14 cellular contexts compared by ENCODE assay signal in genomic region chr7:112192236-112193154, GRCh38. TPM values are rescaled to one million over a fixed set of nuclear protein-coding genes. Genes with fewer than 3 reads are reported as not detected.
DNase-seq lines count a peak whose midpoint lies in the region; FAIRE-seq and TF ChIP-seq lines count a peak whose summit lies in the region.
"Had no signal": no experiment of that assay in that cellular context is flagged by ENCODE, and none has a peak within 500 bp of the region (broad histone marks: within the 10 kb centered on the region; RNA-seq: fewer than 3 reads in every experiment).

No MANE protein-coding gene starts in this region.

- H3K4me1 Mint-ChIP-seq in HFFc6 (ENCODE audit: low read depth): peaks cover 30% of the 10 kb centered on the region
- H3K4me1 Mint-ChIP-seq: activated CD4-positive, alpha-beta T cell treated with anti-CD3 and anti-CD28 coated beads, Interleukin-2, amount 10 ng/mL, durations not matched to agents 7 days and 5 days had no signal

- no peak overlapping the region for H3K9ac ChIP-seq in keratinocyte (ENCODE audit: control insufficient read depth, extremely low read depth, insufficient read depth, low read length)

- H3K27ac Mint-ChIP-seq in HFFc6: peak overlapping the region; percentile 66
- H3K27ac Mint-ChIP-seq: activated CD4-positive, alpha-beta T cell treated with anti-CD3 and anti-CD28 coated beads, Interleukin-2, amount 10 ng/mL, durations not matched to agents 7 days and 5 days; CD14-positive monocyte had no signal

- H3K27me3 ChIP-seq in brain microvascular endothelial cell (replicated peaks) (no peaks in the 10 kb centered on the region), keratinocyte (ENCODE audit: control insufficient read depth, extremely low read depth, insufficient read depth, low read length) (no peaks in the 10 kb centered on the region)

- peaks cover 76% of the 10 kb centered on the region for H3K79me2 ChIP-seq in keratinocyte (ENCODE audit: control insufficient read depth, insufficient read depth, low read length)

- H3K36me3 Mint-ChIP-seq in HFFc6 (ENCODE audit: low read depth): peaks cover 5% of the 10 kb centered on the region; the same call in 1 of the 2 replicates
- H3K36me3 Mint-ChIP-seq: CD14-positive monocyte had no signal

- no peak for TF ChIP-seq CTCF in HFFc6 (IDR thresholded peaks at IDR 0.05)
- TF ChIP-seq CTCF in brain microvascular endothelial cell (IDR thresholded peaks at IDR 0.05; ENCODE audit: low read depth, low read length, missing control alignments): no peak
- no peak for TF ChIP-seq CTCF in keratinocyte (optimal IDR thresholded peaks at IDR 0.05 in 1 of 3, IDR thresholded peaks at IDR 0.05 in 1 of 3, conservative IDR thresholded peaks at IDR 0.05 in 1 of 3; ENCODE audit: extremely low read depth in 1 of 3, insufficient read depth in 2 of 3, low read length in 3 of 3)

- dilution Hi-C loops in keratinocyte (cut with MboI; ENCODE audit: extremely low pct_ligation_motif_present, low sequenced_read_pairs): no loop called here

- no peak overlapping the region for H3K4me3 Mint-ChIP-seq in HFFc6
- H3K4me3 Mint-ChIP-seq: activated CD4-positive, alpha-beta T cell treated with anti-CD3 and anti-CD28 coated beads, Interleukin-2, amount 10 ng/mL, durations not matched to agents 7 days and 5 days; CD14-positive monocyte had no signal

- peak; percentile 87 for FAIRE-seq in keratinocyte (lab: Jason Lieb, UNC)

- no peaks in the 10 kb centered on the region for H3K9me3 ChIP-seq in keratinocyte (ENCODE audit: control insufficient read depth, low read depth, low read length)

- H3K27ac ChIP-seq in brain microvascular endothelial cell (peak overlapping the region; percentile 48), keratinocyte (ENCODE audit: control insufficient read depth, insufficient read depth, low read length) (peak overlapping the region; percentile 57)

- no peaks in the 10 kb centered on the region for H3K27me3 Mint-ChIP-seq in HFFc6 (ENCODE audit: insufficient read depth)

- no peaks in the 10 kb centered on the region for H3K9me1 ChIP-seq in keratinocyte (ENCODE audit: control insufficient read depth, extremely low read depth, insufficient read depth, low read length)

- in situ Hi-C loops in brain microvascular endothelial cell (cut with HindIII; ENCODE audit: low pct_ligation_motif_present, low sequenced_read_pairs): no loop called here

- peak; percentile 20 for DNase-seq in 8988T
- peak; percentile 50 for DNase-seq in HFFc6
- DNase-seq in brain microvascular endothelial cell: peak; percentile 72
- no peak for DNase-seq in keratinocyte (ENCODE audit: low read depth, low spot score)
- no peak for DNase-seq in NCI-H1930 (lab: John Stamatoyannopoulos, UW)
- DNase-seq in activated CD8-positive, alpha-beta memory T cell treated with anti-CD3 and anti-CD28 coated beads for 24 hours: no peak
- no peak for DNase-seq in GDM1 (lab: John Stamatoyannopoulos, UW)
- no peak for DNase-seq in anterior cingulate cortex (lab: John Stamatoyannopoulos, UW)
- DNase-seq: activated CD4-positive, alpha-beta T cell treated with anti-CD3 and anti-CD28 coated beads, Interleukin-2, amount 10 ng/mL, durations not matched to agents 7 days and 5 days; amygdala; NCI-H2227 treated with DMSO at 0.1 percent for 48 hours; SIG-M5; stimulated activated naive CD4-positive, alpha-beta T cell treated with Interleukin-2 at 50 U/mL for 16 hours had no signal

- no peak overlapping the region for H3K4me3 ChIP-seq in brain microvascular endothelial cell (ENCODE audit: low read depth, low read length)
- H3K4me3 ChIP-seq in keratinocyte (ENCODE audit: control insufficient read depth in 2 of 3, extremely low read depth in 1 of 3, insufficient read depth in 2 of 3, low read depth in 1 of 3, low read length in 3 of 3): no peak overlapping the region

- peaks cover 21% of the 10 kb centered on the region for H3K4me1 ChIP-seq in keratinocyte (ENCODE audit: control insufficient read depth, extremely low read depth, insufficient read depth, low read length)

- H3K4me2 ChIP-seq in keratinocyte (ENCODE audit: control insufficient read depth, extremely low read depth, insufficient read depth, low read depth, low read length): peak overlapping the region; percentile 64

- no peaks in the 10 kb centered on the region for H4K20me1 ChIP-seq in keratinocyte (ENCODE audit: control insufficient read depth, extremely low read depth, insufficient read depth, low read length)

- H3K36me3 ChIP-seq in brain microvascular endothelial cell (replicated peaks): no peaks in the 10 kb centered on the region
- no peaks in the 10 kb centered on the region for H3K36me3 ChIP-seq in keratinocyte (ENCODE audit: control insufficient read depth in 2 of 2, extremely low read depth in 1 of 2, insufficient read depth in 2 of 2, low read length in 2 of 2)

- H3K9me3 Mint-ChIP-seq in HFFc6: no peaks in the 10 kb centered on the region
- H3K9me3 Mint-ChIP-seq: activated CD4-positive, alpha-beta T cell treated with anti-CD3 and anti-CD28 coated beads, Interleukin-2, amount 10 ng/mL, durations not matched to agents 7 days and 5 days had no signal

- H2AFZ ChIP-seq in keratinocyte (ENCODE audit: control insufficient read depth, low read length): no peak overlapping the region

RNA-seq across cellular contexts. Expression of gene DOCK4, which starts 13.7 kb away (rescaled TPM):
- total RNA-seq in HFFc6 (2021; fragmentation: NEBNext Ultra II Directional; extraction: Animal tissue kit (Norgen Biotek cat#: 25700)): 1 to 10 TPM; 2.2 to 3.9 (median 3.3) TPM
- 6.2 to 18.9 TPM (median 13.9 TPM) in 3 replicates for polyA plus RNA-seq in keratinocyte
- polyA plus RNA-seq in keratinocyte (2011; ENCODE audit: low read depth): 11.2 TPM
- 5.1 and 6.2 TPM in 2 replicates for polyA plus RNA-seq in keratinocyte (2011; cell fraction: cytosol; rRNA removed)
- polyA plus RNA-seq in keratinocyte (2011; cell fraction: nucleus; rRNA removed): 15.0 and 20.8 TPM in 2 replicates
- 1.5 and 12.2 TPM in 2 replicates for polyA plus RNA-seq in keratinocyte (2012; ENCODE audit: low replicate concordance)
- polyA minus RNA-seq in keratinocyte: 16.6 to 61.7 TPM (median 17.1 TPM) in 3 replicates
- 10.4 TPM for polyA minus RNA-seq in keratinocyte (2011; cell fraction: cytosol; rRNA and poly(A)+ RNA removed)
- 31.2 and 76.5 TPM in 2 replicates for polyA minus RNA-seq in keratinocyte (2011; cell fraction: nucleus; rRNA and poly(A)+ RNA removed)

RNA-seq across cellular contexts. Expression of gene ZNF277, which starts 14.0 kb away (rescaled TPM):
- total RNA-seq in HFFc6 (2021; fragmentation: NEBNext Ultra II Directional; extraction: Animal tissue kit (Norgen Biotek cat#: 25700)): 10 to 100 TPM in 5 of 6 experiments, 1 to 10 TPM in 1; 9.5 to 14.6 (median 13.5) TPM
- 13.2 to 20.2 TPM (median 14.3 TPM) in 3 replicates for polyA plus RNA-seq in keratinocyte
- polyA plus RNA-seq in keratinocyte (2011; ENCODE audit: low read depth): 53.8 TPM
- 14.5 and 21.6 TPM in 2 replicates for polyA plus RNA-seq in keratinocyte (2011; cell fraction: cytosol; rRNA removed)
- polyA plus RNA-seq in keratinocyte (2011; cell fraction: nucleus; rRNA removed): 7.5 and 11.5 TPM in 2 replicates
- 15.4 and 28.9 TPM in 2 replicates for polyA plus RNA-seq in keratinocyte (2012; ENCODE audit: low replicate concordance)
- 0.98 to 20.5 TPM (median 13.2 TPM) in 3 replicates for polyA minus RNA-seq in keratinocyte
- polyA minus RNA-seq in keratinocyte (2011; cell fraction: cytosol; rRNA and poly(A)+ RNA removed): 30.3 TPM
- 13.2 and 19.5 TPM in 2 replicates for polyA minus RNA-seq in keratinocyte (2011; cell fraction: nucleus; rRNA and poly(A)+ RNA removed)

Comparison
In these comparisons a context has a peak if more than half of its experiments do, and no peak if none do; other contexts are left out.
1. DNase-seq: peak in 8988T (single experiment), HFFc6 (single experiment) and brain microvascular endothelial cell (single experiment); none in keratinocyte (single experiment), NCI-H1930 (0 of 2), activated CD8-positive, alpha-beta memory T cell treated with anti-CD3 and anti-CD28 coated beads for 24 hours (single experiment), GDM1 (single experiment) and anterior cingulate cortex (0 of 58).